Comparison of ENCODE assay signal across 24 cellular contexts in the genomic region with DNA sequence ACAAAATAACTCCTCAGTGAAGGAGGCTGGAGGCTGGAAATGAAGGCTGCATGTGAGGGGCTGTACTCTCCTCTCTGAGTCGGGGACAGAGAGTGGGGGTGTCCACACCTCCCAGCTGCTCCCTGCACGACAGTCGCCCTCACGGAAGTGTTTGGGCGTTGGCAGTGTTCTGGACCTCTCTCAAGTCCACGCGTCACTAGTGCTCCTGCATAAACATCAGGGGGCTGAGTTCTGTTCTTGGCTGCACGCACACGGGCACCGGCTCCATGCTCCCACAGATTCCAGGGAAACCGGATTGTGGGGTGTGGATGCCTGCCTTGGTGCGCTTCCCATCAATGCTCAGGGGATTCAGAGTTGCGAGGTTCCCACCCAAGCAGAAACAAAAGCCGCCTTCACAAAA. TPM values are rescaled to one million over a fixed set of nuclear protein-coding genes. Genes with fewer than 3 reads are reported as not detected.
"Had no signal": no experiment of that assay in that cellular context is flagged by ENCODE, and none has a peak within 500 bp of the region (broad histone marks: within the 10 kb centered on the region; RNA-seq: fewer than 3 reads in every experiment).

No MANE protein-coding gene starts in this region.

- H3K36me3 ChIP-seq: colonic mucosa, heart left ventricle, lower lobe of right lung, neural progenitor cell, pancreas, prostate gland, sigmoid colon, stomach, thoracic aorta, transverse colon had no signal

- H3K27ac ChIP-seq: colonic mucosa, heart left ventricle, lower lobe of right lung, neural progenitor cell, pancreas, prostate gland, sigmoid colon, stomach, thoracic aorta, transverse colon had no signal

- H3K4me1 ChIP-seq: colonic mucosa, heart left ventricle, lower lobe of right lung, pancreas, prostate gland, sigmoid colon, stomach, transverse colon had no signal

- H3K27me3 ChIP-seq: colonic mucosa, pancreas had no signal

- H3K4me2 ChIP-seq: neural progenitor cell had no signal

- ATAC-seq: esophagus mucosa; heart left ventricle; left lobe of liver; lower lobe of right lung; natural killer cell treated with Interleukin-12 subunit alpha and Interleukin-12 subunit beta and Interleukin-15 and Interleukin-18, amount 100 ng/mL, for 72 hours; pancreas had no signal

- H3K4me3 ChIP-seq: colonic mucosa, heart left ventricle, lower lobe of right lung, neural progenitor cell, pancreas, prostate gland, sigmoid colon, stomach, thoracic aorta, transverse colon had no signal

- DNase-seq: cerebellar nuclear complex; colonic mucosa; dermis blood vessel endothelial cell; hippocampal formation; kidney glomerular epithelial cell; lower lobe of right lung; midbrain; occipital lobe; pancreas; sigmoid colon; small intestine; stimulated activated CD4-positive, alpha-beta T cell treated with anti-CD3 and anti-CD28 coated beads, Interleukin-12 subunit alpha, Interleukin-12 subunit beta, amount 100 ng/mL, for 4 hours; stimulated activated naive CD4-positive, alpha-beta T cell; stomach; substantia nigra; transverse colon had no signal

- H2AFZ ChIP-seq: neural progenitor cell had no signal

- H3K9ac ChIP-seq: neural progenitor cell had no signal

- H3K9me3 ChIP-seq: colonic mucosa, heart left ventricle, lower lobe of right lung, pancreas, prostate gland, sigmoid colon, stomach, thoracic aorta, transverse colon had no signal

RNA-seq across cellular contexts. Expression of gene RASGRF1, which starts 7.4 kb away (rescaled TPM):
- total RNA-seq: fibroblast of lung, left lobe of liver, thoracic aorta had no signal
- polyA plus RNA-seq: heart left ventricle had no signal
